In the genomic region with DNA sequence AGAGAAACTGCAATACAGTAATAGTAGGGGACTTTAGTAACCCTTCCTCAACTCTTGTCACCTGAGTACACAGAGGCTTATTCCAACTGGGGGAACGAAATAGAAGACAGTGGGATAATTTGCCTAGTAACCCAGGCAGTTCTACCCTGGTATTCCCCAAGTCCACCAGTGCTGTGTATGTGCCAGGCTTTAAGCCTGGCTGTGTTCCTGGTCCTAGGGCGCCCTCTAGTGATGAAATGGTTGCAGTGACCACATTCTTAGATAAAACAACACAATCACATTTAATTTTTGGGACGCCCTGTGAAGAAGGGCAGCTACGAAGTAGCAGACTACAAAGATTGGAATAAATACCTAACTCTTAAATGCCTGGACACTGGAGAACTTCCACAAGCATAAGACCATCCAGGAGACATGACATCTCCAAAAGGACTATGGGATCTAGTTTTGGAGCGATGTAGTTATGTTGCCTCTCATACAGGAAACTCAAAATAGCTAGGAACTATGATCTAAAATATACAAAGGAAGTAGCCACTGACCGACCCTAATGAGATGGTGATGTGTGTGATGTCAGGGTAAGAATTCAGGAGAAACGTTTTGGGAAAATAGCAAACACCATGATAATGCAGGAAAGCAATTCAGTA, we compare ENCODE assay signal across 8 cellular contexts.
DNase-seq lines count a peak whose midpoint lies in the region; ATAC-seq, FAIRE-seq and TF ChIP-seq lines count a peak whose summit lies in the region.

No MANE protein-coding gene starts in this region.

- H3K27ac ChIP-seq in HCT116 (ENCODE audit: low read depth, low read length) (no peak overlapping the region), adrenal gland (no peak overlapping the region), right cardiac atrium (ENCODE audit: low read length) (no peak overlapping the region), small intestine (ENCODE audit: low read depth in 1 of 2, low read length in 1 of 2) (no peak overlapping the region)

- intact Hi-C loops in HCT116 (cut with micrococcal nuclease) (loop anchor here (1.0 to 10.0 kb wide), 4 partner anchors 117 to 931 kb away; no protein-coding TSS in a partner anchor), adrenal gland (cut with DNase I) (loop anchor here (5.0 to 10.0 kb wide), 2 partner anchors 151 to 163 kb away; a partner anchor contains a TSS), right cardiac atrium (cut with DNase I) (loop anchor here in 3 of 4 donors (2.0 to 5.0 kb wide), 2 partner anchors 158 to 161 kb away; no protein-coding TSS in a partner anchor)

- H2AFZ ChIP-seq in HCT116 (ENCODE audit: low read depth, low read length, poor library complexity, severe bottlenecking), result no peak overlapping the region

- no peaks in the 10 kb centered on the region for H3K4me1 ChIP-seq in HCT116 (ENCODE audit: control insufficient read depth in 1 of 2, insufficient read depth in 2 of 2, low read length in 2 of 2)
- no peaks in the 10 kb centered on the region for H3K4me1 ChIP-seq in adrenal gland (replicated peaks in 1 of 2)
- no peaks in the 10 kb centered on the region for H3K4me1 ChIP-seq in right cardiac atrium (ENCODE audit: control insufficient read depth, insufficient read depth, low read length)
- no peaks in the 10 kb centered on the region for H3K4me1 ChIP-seq in small intestine (ENCODE audit: control insufficient read depth in 2 of 2, insufficient read depth in 1 of 2, low read depth in 1 of 2, low read length in 1 of 2)

- no peaks in the 10 kb centered on the region for H3K9me3 ChIP-seq in HCT116 (ENCODE audit: control insufficient read depth in 1 of 2, insufficient read depth in 1 of 2, low read depth in 1 of 2, low read length in 2 of 2)
- no peaks in the 10 kb centered on the region for H3K9me3 ChIP-seq in adrenal gland (replicated peaks in 1 of 3)
- no peaks in the 10 kb centered on the region for H3K9me3 ChIP-seq in right cardiac atrium (ENCODE audit: control insufficient read depth, low read length)
- no peaks in the 10 kb centered on the region for H3K9me3 ChIP-seq in small intestine (ENCODE audit: control insufficient read depth, low read depth)

- TF ChIP-seq POLR2A in HCT116 (IDR thresholded peaks at IDR 0.05; ENCODE audit: borderline replicate concordance, extremely low read depth, insufficient read depth, insufficient read length) (no peak), adrenal gland (IDR thresholded peaks at IDR 0.05) (no peak)

- H3K4me3 ChIP-seq in GM06990 (replicated peaks; ENCODE audit: low read depth, low read length), result no peak overlapping the region
- no peak overlapping the region for H3K4me3 ChIP-seq in HCT116 (replicated peaks in 1 of 2; ENCODE audit: low read depth in 1 of 2, low read length in 2 of 2)
- H3K4me3 ChIP-seq in adrenal gland, result no peak overlapping the region
- H3K4me3 ChIP-seq in right cardiac atrium (ENCODE audit: low read length), result no peak overlapping the region
- H3K4me3 ChIP-seq in small intestine (ENCODE audit: low read depth in 1 of 2, low read length in 2 of 2), result no peak overlapping the region

- peak; percentile 88 for ATAC-seq in HCT116
- peak; percentile 43 to 90 for ATAC-seq in right cardiac atrium
- no peak for ATAC-seq in HG03108 (IDR thresholded peaks at IDR 0.05; ENCODE audit: unreplicated experiment)

- FAIRE-seq in small intestine (lab: Jason Lieb, UNC), result peak; percentile 79

- BruUV-seq in HCT116 (replicated peaks; lab: Mats Ljungman, UMichigan), result no TSS peak

- no peaks in the 10 kb centered on the region for H3K79me2 ChIP-seq in HCT116 (ENCODE audit: insufficient read depth, low read length)

- H3K36me3 ChIP-seq in GM06990 (ENCODE audit: control insufficient read depth, insufficient read depth, low read length) (no peaks in the 10 kb centered on the region), HCT116 (ENCODE audit: control insufficient read depth in 1 of 2, insufficient read depth in 2 of 2, low read length in 2 of 2) (no peaks in the 10 kb centered on the region), adrenal gland (replicated peaks in 1 of 2) (no peaks in the 10 kb centered on the region), small intestine (ENCODE audit: control insufficient read depth in 2 of 2, insufficient read depth in 2 of 2, low read length in 2 of 2) (no peaks in the 10 kb centered on the region)

- CTCF ChIA-PET in HCT116 (lab: Charles Lee), result interaction anchor here (1.0 to 1.7 kb wide), 2 partner anchors 158 to 161 kb away, joined by 5 read pairs; no protein-coding TSS in a partner anchor

- H3K4me2 ChIP-seq in HCT116 (ENCODE audit: low read length), result no peak overlapping the region

- peak; percentile 78 for TF ChIP-seq RAD21 in HCT116 (IDR thresholded peaks at IDR 0.05; ENCODE audit: low read depth)

- RAD21 ChIA-PET in HCT116 (lab: Charles Lee; ENCODE audit: low non-redundant PET in 1 of 2, low total read pairs in 2 of 2, uncharacterized antibody in 2 of 2, unreplicated experiment in 2 of 2), result no interaction called here

- TF ChIP-seq CTCF in GM06990 (IDR thresholded peaks at IDR 0.05; ENCODE audit: insufficient read depth, low read length, poor library complexity, severe bottlenecking) (peak; percentile 82), HCT116 (IDR thresholded peaks at IDR 0.05 in 2 of 3, conservative IDR thresholded peaks at IDR 0.05 in 1 of 3; ENCODE audit: borderline replicate concordance in 1 of 3, insufficient read depth in 1 of 3, low read depth in 2 of 3, low read length in 2 of 3) (peak; percentile 51 to 69 (median 53); a peak in 5 of 6 replicates), adrenal gland (IDR thresholded peaks at IDR 0.05) (peak; percentile 64 to 92 (median 82))

- H3K27me3 ChIP-seq in GM06990 (replicated peaks; ENCODE audit: control insufficient read depth, insufficient read depth, low read length) (no peaks in the 10 kb centered on the region), HCT116 (ENCODE audit: insufficient read depth, low read length) (no peaks in the 10 kb centered on the region), adrenal gland (no peaks in the 10 kb centered on the region), right cardiac atrium (ENCODE audit: control insufficient read depth, insufficient read depth) (no peaks in the 10 kb centered on the region), small intestine (ENCODE audit: control insufficient read depth in 2 of 2, insufficient read depth in 2 of 2, low read length in 2 of 2) (no peaks in the 10 kb centered on the region)

- no peak overlapping the region for H3K9ac ChIP-seq in HCT116 (ENCODE audit: low read length)

- no peaks in the 10 kb centered on the region for H3K9me2 ChIP-seq in HCT116 (ENCODE audit: insufficient read depth)

- peak; percentile 14 for DNase-seq in GM06990 (ENCODE audit: extremely low read depth, insufficient read length)
- DNase-seq in HCT116 (ENCODE audit: low read depth, low spot score), result peak; percentile 40
- DNase-seq in MV-4-11 (lab: John Stamatoyannopoulos, UW), result peak; percentile 45
- peak; percentile 63 for DNase-seq in T follicular helper cell (ENCODE audit: low read depth)
- peak; percentile 62 to 83 (median 72) for DNase-seq in adrenal gland
- DNase-seq in right cardiac atrium, result peak in 2 of 3 donors; percentile 46 to 55
- DNase-seq in small intestine, result peak; percentile 58

- 20 to 33% (median 23%) methylated on average over 4 to 7 of the region's 7 CpGs for WGBS in adrenal gland, 4 donors
- WGBS in right cardiac atrium, result 26% methylated on average over 7 of the region's 7 CpGs
- whole genome bisulfite sequencing in small intestine, 3 donors, result 20 to 22% (median 21%) methylated on average over 7 of the region's 7 CpGs

- POLR2A ChIA-PET in HCT116 (lab: Charles Lee), result no interaction called here

- no peaks in the 10 kb centered on the region for H4K20me1 ChIP-seq in HCT116 (ENCODE audit: insufficient read depth)

TF ChIP-seq in HCT116, 20 proteins besides CTCF, POLR2A, EP300 and RAD21 (continues in another document):
- TF ChIP-seq ELF1 (IDR thresholded peaks at IDR 0.05; ENCODE audit: borderline replicate concordance, low read depth), result no peak
- no peak for TF ChIP-seq CEBPB (IDR thresholded peaks at IDR 0.05; ENCODE audit: low read depth)
- TF ChIP-seq, protein P1, sequence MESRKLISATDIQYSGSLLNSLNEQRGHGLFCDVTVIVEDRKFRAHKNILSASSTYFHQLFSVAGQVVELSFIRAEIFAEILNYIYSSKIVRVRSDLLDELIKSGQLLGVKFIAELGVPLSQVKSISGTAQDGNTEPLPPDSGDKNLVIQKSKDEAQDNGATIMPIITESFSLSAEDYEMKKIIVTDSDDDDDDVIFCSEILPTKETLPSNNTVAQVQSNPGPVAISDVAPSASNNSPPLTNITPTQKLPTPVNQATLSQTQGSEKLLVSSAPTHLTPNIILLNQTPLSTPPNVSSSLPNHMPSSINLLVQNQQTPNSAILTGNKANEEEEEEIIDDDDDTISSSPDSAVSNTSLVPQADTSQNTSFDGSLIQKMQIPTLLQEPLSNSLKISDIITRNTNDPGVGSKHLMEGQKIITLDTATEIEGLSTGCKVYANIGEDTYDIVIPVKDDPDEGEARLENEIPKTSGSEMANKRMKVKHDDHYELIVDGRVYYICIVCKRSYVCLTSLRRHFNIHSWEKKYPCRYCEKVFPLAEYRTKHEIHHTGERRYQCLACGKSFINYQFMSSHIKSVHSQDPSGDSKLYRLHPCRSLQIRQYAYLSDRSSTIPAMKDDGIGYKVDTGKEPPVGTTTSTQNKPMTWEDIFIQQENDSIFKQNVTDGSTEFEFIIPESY (IDR thresholded peaks at IDR 0.05; ENCODE audit: extremely low read depth, insufficient replicate concordance, low read length), result no peak
- TF ChIP-seq EZH2phosphoT487 (IDR thresholded peaks at IDR 0.05; ENCODE audit: borderline replicate concordance), result no peak
- TF ChIP-seq POLR2AphosphoS5 (IDR thresholded peaks at IDR 0.05; ENCODE audit: low read depth, low read length), result no peak
- no peak for TF ChIP-seq CBX3 (IDR thresholded peaks at IDR 0.05; ENCODE audit: low read depth)
- TF ChIP-seq SP1 (IDR thresholded peaks at IDR 0.05; ENCODE audit: low read depth), result no peak

Comparison
In these comparisons a context has a peak if more than half of its experiments do, and no peak if none do; other contexts are left out.
1. DNase-seq: peak in every context shown above with its lines; median percentile 72 in adrenal gland; 63 in T follicular helper cell; 58 in small intestine; 50 in right cardiac atrium; 45 in MV-4-11; 40 in HCT116; 14 in GM06990.